ENCODE assay signal across 26 cellular contexts in genomic region chr5:18653216-18653752, GRCh38.
A peak's percentile ranks its signal among the peaks of the same experiment; 100 is the strongest.
DNase-seq lines count a peak whose midpoint lies in the region; ATAC-seq, FAIRE-seq and TF ChIP-seq lines count a peak whose summit lies in the region.
"Had no signal": no experiment of that assay in that cellular context is flagged by ENCODE, and none has a peak within 500 bp of the region (broad histone marks: within the 10 kb centered on the region; RNA-seq: fewer than 3 reads in every experiment).

No MANE protein-coding gene starts in this region.

- peaks cover 30% of the 10 kb centered on the region for H3K36me3 Mint-ChIP-seq in natural killer cell

- no peak overlapping the region for H2BK120ac ChIP-seq in H1 (replicated peaks; ENCODE audit: low read depth, low read length)

- POLR2A ChIA-PET in H1 (lab: Charles Lee; ENCODE audit: partially characterized antibody) (interaction anchor here (0.7 to 1.5 kb wide), 3 partner anchors 10 to 119 kb away, joined by 3 to 5 read pairs (median 4); no protein-coding TSS in a partner anchor), A673 (lab: Charles Lee; ENCODE audit: low non-redundant PET) (no interaction called here)

- no peaks in the 10 kb centered on the region for H3K4me1 Mint-ChIP-seq in natural killer cell
- H3K4me1 Mint-ChIP-seq: activated naive CD8-positive, alpha-beta T cell treated with anti-CD3 and anti-CD28 coated beads, Interleukin-2, amount 50 U/mL, for 24 hours; B cell; GM23338 had no signal

- intact Hi-C loops in natural killer cell (cut with micrococcal nuclease) (no loop called here), A673 (cut with micrococcal nuclease; ENCODE audit: unreplicated experiment) (no loop called here), psoas muscle (cut with DNase I) (no loop called here)

- H3K79me1 ChIP-seq in H1 (ENCODE audit: low read depth, low read length) = no peaks in the 10 kb centered on the region

- H4K20me1 ChIP-seq in H1 (replicated peaks in 1 of 2; ENCODE audit: control insufficient read depth in 1 of 2, insufficient read depth in 2 of 2, low read length in 2 of 2) = peaks cover 0 to 2% of the 10 kb centered on the region in 2 experiments

- no peaks in the 10 kb centered on the region for H3K27me3 Mint-ChIP-seq in natural killer cell (ENCODE audit: low read depth in 2 of 2)
- H3K27me3 Mint-ChIP-seq: activated naive CD8-positive, alpha-beta T cell treated with anti-CD3 and anti-CD28 coated beads, Interleukin-2, amount 50 U/mL, for 24 hours; B cell had no signal

- H3K79me2 ChIP-seq in H1 (ENCODE audit: control insufficient read depth in 1 of 2, insufficient read depth in 2 of 2, low read length in 2 of 2) = peaks cover 0 to 22% of the 10 kb centered on the region in 2 experiments; a peak in 2 of 4 replicates

- ATAC-seq in GM18909 (IDR thresholded peaks at IDR 0.05; ENCODE audit: poor library complexity, unreplicated experiment) (peak; percentile 90), HG02571 (IDR thresholded peaks at IDR 0.05; ENCODE audit: unreplicated experiment) (peak; percentile 93), HG03280 (IDR thresholded peaks at IDR 0.05; ENCODE audit: unreplicated experiment) (peak; percentile 77), natural killer cell (no peak), psoas muscle (no peak)
- ATAC-seq: activated naive CD8-positive, alpha-beta T cell treated with anti-CD3 and anti-CD28 coated beads, Interleukin-2, amount 50 U/mL, for 24 hours; activated T-cell treated with anti-CD3 and anti-CD28 coated beads, Interleukin-2, amount 50 U/mL, for 4 hours; heart left ventricle; HepG2; Panc1; right lobe of liver had no signal

- H2BK20ac ChIP-seq in H1 (ENCODE audit: low read length) = no peak overlapping the region

- TF ChIP-seq CTCF in H1 (IDR thresholded peaks at IDR 0.05; ENCODE audit: control extremely low read depth in 1 of 3, insufficient read depth in 1 of 3, low read depth in 1 of 3, low read length in 3 of 3) = no peak
- no peak for TF ChIP-seq CTCF in natural killer cell (IDR thresholded peaks at IDR 0.05)
- TF ChIP-seq CTCF in A673 (conservative IDR thresholded peaks at IDR 0.05; ENCODE audit: low read depth, low read length) = no peak
- TF ChIP-seq CTCF in psoas muscle (IDR thresholded peaks at IDR 0.05) = no peak
- no peak for TF ChIP-seq CTCF in right atrium auricular region (IDR thresholded peaks at IDR 0.05)

- no peak overlapping the region for H4K8ac ChIP-seq in H1 (ENCODE audit: extremely low read depth, insufficient read depth, low read length)

- H3K4me3 Mint-ChIP-seq in natural killer cell = no peak overlapping the region
- H3K4me3 Mint-ChIP-seq: activated naive CD8-positive, alpha-beta T cell treated with anti-CD3 and anti-CD28 coated beads, Interleukin-2, amount 50 U/mL, for 24 hours; activated T-cell treated with anti-CD3 and anti-CD28 coated beads, Interleukin-2, amount 50 U/mL, for 4 hours; B cell; GM23338 had no signal

- no peak overlapping the region for H3K27ac Mint-ChIP-seq in natural killer cell
- H3K27ac Mint-ChIP-seq: activated naive CD8-positive, alpha-beta T cell treated with anti-CD3 and anti-CD28 coated beads, Interleukin-2, amount 50 U/mL, for 24 hours; B cell; GM23338 had no signal

- BruUV-seq in A673 (replicated peaks; lab: Mats Ljungman, UMichigan) = no TSS peak

- H2BK5ac ChIP-seq in H1 (ENCODE audit: low read depth, low read length) = no peak overlapping the region

- no peak overlapping the region for H3K4ac ChIP-seq in H1 (replicated peaks; ENCODE audit: insufficient read length, low read depth, low read length)

- no peak overlapping the region for H2BK15ac ChIP-seq in H1 (ENCODE audit: low read length)

- WGBS in H1 (ENCODE audit: extremely low coverage in 1 of 2, insufficient coverage in 1 of 2, insufficient read length in 1 of 2, insufficient replicate concordance in 2 of 2, low coverage in 1 of 2, low lambda C conversion rate in 2 of 2, missing lambda C conversion rate in 1 of 2), 2 experiments = 100% methylated on average over 1 of the region's 1 CpG; no CpG with 5 or more reads in 1 of the 2 experiments
- 92 to 100% (median 96%) methylated on average over 1 of the region's 1 CpG for WGBS in psoas muscle, 3 donors

- H3K27ac ChIP-seq in H1 (ENCODE audit: low read depth, low read length) = no peak overlapping the region
- H3K27ac ChIP-seq in A673 (ENCODE audit: low read depth, low read length, poor library complexity, severe bottlenecking) = no peak overlapping the region
- no peak overlapping the region for H3K27ac ChIP-seq in psoas muscle
- no peak overlapping the region for H3K27ac ChIP-seq in right atrium auricular region
- H3K27ac ChIP-seq: dorsolateral prefrontal cortex, esophagus squamous epithelium, heart left ventricle, right lobe of liver, testis had no signal

- H3K9me3 ChIP-seq in H1 (ENCODE audit: insufficient read depth in 2 of 2, low read depth in 1 of 2, low read length in 1 of 2) = peaks cover 29 to 44% of the 10 kb centered on the region in 2 experiments; a peak in 3 of 4 replicates
- H3K9me3 ChIP-seq in A673 (ENCODE audit: low read depth, low read length, poor library complexity, severe bottlenecking) = peaks cover 8% of the 10 kb centered on the region
- no peaks in the 10 kb centered on the region for H3K9me3 ChIP-seq in psoas muscle
- peaks cover 0 to 10% of the 10 kb centered on the region in 2 donors for H3K9me3 ChIP-seq in right atrium auricular region
- H3K9me3 ChIP-seq: right lobe of liver, testis had no signal

- H3K4me3 ChIP-seq in H1 (ENCODE audit: extremely low read depth in 1 of 4, insufficient read depth in 2 of 4, low read depth in 3 of 4, low read length in 4 of 4) = no peak overlapping the region
- H3K4me3 ChIP-seq in A673 (ENCODE audit: low read depth, low read length, poor library complexity, severe bottlenecking) = no peak overlapping the region
- no peak overlapping the region for H3K4me3 ChIP-seq in psoas muscle
- H3K4me3 ChIP-seq in right atrium auricular region = no peak overlapping the region
- H3K4me3 ChIP-seq: dorsolateral prefrontal cortex, esophagus squamous epithelium, GM23338, heart left ventricle, right lobe of liver, testis had no signal

- no peak overlapping the region for H3K56ac ChIP-seq in H1 (replicated peaks; ENCODE audit: insufficient read length, low read depth, low read length)

- TF ChIP-seq POLR2A in H1 (IDR thresholded peaks at IDR 0.05; ENCODE audit: control extremely low read depth in 1 of 2, low read depth in 2 of 2, low read length in 2 of 2) = no peak

- H4K91ac ChIP-seq in H1 (replicated peaks; ENCODE audit: insufficient read length, low read length) = no peak overlapping the region

- H3K23me2 ChIP-seq in H1 (ENCODE audit: low read depth, low read length) = no peaks in the 10 kb centered on the region

- H2AFZ ChIP-seq in H1 (ENCODE audit: low read length) = no peak overlapping the region
- H2AFZ ChIP-seq: GM23338 had no signal

- no peak overlapping the region for H2BK12ac ChIP-seq in H1 (ENCODE audit: low read depth, low read length)

- H2AK5ac ChIP-seq in H1 (ENCODE audit: low read depth, low read length) = no peak overlapping the region

- no peak for DNase-seq in H1 (ENCODE audit: low read depth in 1 of 2, low spot score in 2 of 2)
- no peak for DNase-seq in natural killer cell
- no peak for DNase-seq in A673 (ENCODE audit: low spot score)
- DNase-seq in psoas muscle = no peak
- no peak for DNase-seq in right atrium auricular region (ENCODE audit: low spot score)
- DNase-seq: activated CD4-positive, alpha-beta T cell treated with anti-CD3 and anti-CD28 coated beads, Interleukin-2, amount 50 U/mL, for 4 hours; activated naive CD8-positive, alpha-beta T cell treated with anti-CD3 and anti-CD28 coated beads, Interleukin-2, amount 50 U/mL, for 24 hours; activated T-cell treated with anti-CD3 and anti-CD28 coated beads, Interleukin-2, amount 50 U/mL, for 4 hours; dorsolateral prefrontal cortex; esophagus squamous epithelium; heart left ventricle; NCI-H2081; NCI-H526; right lobe of liver; stimulated activated CD4-positive, alpha-beta T cell treated with anti-CD3 and anti-CD28 coated beads, Interleukin-2, amount 100 ng/mL, for 24 hours; testis had no signal

- no peak for TF ChIP-seq RAD21 in H1 (IDR thresholded peaks at IDR 0.05 in 1 of 2, conservative IDR thresholded peaks at IDR 0.05 in 1 of 2; ENCODE audit: low read depth in 2 of 2, low read length in 2 of 2)

- H3K27me3 ChIP-seq in H1 (replicated peaks in 1 of 4; ENCODE audit: control insufficient read depth in 3 of 4, extremely low read depth in 1 of 4, insufficient read depth in 3 of 4, low read length in 3 of 4) (no peaks in the 10 kb centered on the region), A673 (replicated peaks; ENCODE audit: insufficient read depth, low read depth, low read length, poor library complexity) (no peaks in the 10 kb centered on the region), psoas muscle (ENCODE audit: insufficient read depth in 3 of 3, low read length in 2 of 3) (no peaks in the 10 kb centered on the region), right atrium auricular region (no peaks in the 10 kb centered on the region)
- H3K27me3 ChIP-seq: dorsolateral prefrontal cortex, esophagus squamous epithelium, heart left ventricle, right lobe of liver, testis had no signal

- no peak for FAIRE-seq in H1 (lab: Jason Lieb, UNC)
- FAIRE-seq: bronchial epithelial cell, D721Med, HepG2, islet of Langerhans had no signal

- no peak overlapping the region for H3K9ac ChIP-seq in H1 (replicated peaks in 1 of 4; ENCODE audit: extremely low read depth in 1 of 4, low read depth in 3 of 4, low read length in 3 of 4)

- no peaks in the 10 kb centered on the region for H3K4me1 ChIP-seq in H1 (replicated peaks in 1 of 4; ENCODE audit: control insufficient read depth in 3 of 4, insufficient read depth in 4 of 4, low read length in 3 of 4)
- no peaks in the 10 kb centered on the region for H3K4me1 ChIP-seq in A673 (ENCODE audit: insufficient read depth, low read length, poor library complexity, severe bottlenecking)
- H3K4me1 ChIP-seq in psoas muscle = no peaks in the 10 kb centered on the region
- H3K4me1 ChIP-seq in right atrium auricular region = no peaks in the 10 kb centered on the region
- H3K4me1 ChIP-seq: esophagus squamous epithelium, heart left ventricle, right lobe of liver, testis had no signal

- H3K9me3 Mint-ChIP-seq in natural killer cell = peaks cover 28 to 30% of the 10 kb centered on the region in 2 donors

- no peak overlapping the region for H4K5ac ChIP-seq in H1 (ENCODE audit: insufficient read length, low read depth, low read length)

- CTCF ChIA-PET in H1 (lab: Charles Lee; ENCODE audit: partially characterized antibody) (interaction anchor here (1.1 kb wide), 1 partner anchor 9 kb away, joined by 4 read pairs; no protein-coding TSS in a partner anchor), A673 (lab: Charles Lee) (no interaction called here)

- no peak overlapping the region for H3K23ac ChIP-seq in H1 (ENCODE audit: insufficient read length)

- H3K14ac ChIP-seq in H1 (ENCODE audit: insufficient read length) = no peak overlapping the region

- H3K18ac ChIP-seq in H1 (ENCODE audit: extremely low read depth, low read length) = no peak overlapping the region

- H3K4me2 ChIP-seq in H1 (ENCODE audit: insufficient read depth in 1 of 2, low read depth in 2 of 2, low read length in 2 of 2) = no peak overlapping the region
- H3K4me2 ChIP-seq: GM23338 had no signal

- TF ChIP-seq EP300 in H1 (IDR thresholded peaks at IDR 0.05; ENCODE audit: borderline replicate concordance in 1 of 2, low read depth in 2 of 2, low read length in 2 of 2) = no peak

- H3K36me3 ChIP-seq in H1 (ENCODE audit: control insufficient read depth in 2 of 4, insufficient read depth in 4 of 4, low read length in 3 of 4) (peaks cover 13 to 80% (median 52%) of the 10 kb centered on the region in 4 experiments), A673 (ENCODE audit: insufficient read depth, low read length, poor library complexity, severe bottlenecking) (no peaks in the 10 kb centered on the region), psoas muscle (ENCODE audit: insufficient read depth in 1 of 2, low read depth in 1 of 2) (no peaks in the 10 kb centered on the region), right atrium auricular region (no peaks in the 10 kb centered on the region)
- H3K36me3 ChIP-seq: esophagus squamous epithelium, heart left ventricle, right lobe of liver had no signal

Comparison
In these comparisons a context has a peak if more than half of its experiments do, and no peak if none do; other contexts are left out.
1. ATAC-seq: peak in GM18909 (single experiment), HG02571 (single experiment) and HG03280 (single experiment); none in natural killer cell (0 of 3) and psoas muscle (0 of 4).